In the genomic region with DNA sequence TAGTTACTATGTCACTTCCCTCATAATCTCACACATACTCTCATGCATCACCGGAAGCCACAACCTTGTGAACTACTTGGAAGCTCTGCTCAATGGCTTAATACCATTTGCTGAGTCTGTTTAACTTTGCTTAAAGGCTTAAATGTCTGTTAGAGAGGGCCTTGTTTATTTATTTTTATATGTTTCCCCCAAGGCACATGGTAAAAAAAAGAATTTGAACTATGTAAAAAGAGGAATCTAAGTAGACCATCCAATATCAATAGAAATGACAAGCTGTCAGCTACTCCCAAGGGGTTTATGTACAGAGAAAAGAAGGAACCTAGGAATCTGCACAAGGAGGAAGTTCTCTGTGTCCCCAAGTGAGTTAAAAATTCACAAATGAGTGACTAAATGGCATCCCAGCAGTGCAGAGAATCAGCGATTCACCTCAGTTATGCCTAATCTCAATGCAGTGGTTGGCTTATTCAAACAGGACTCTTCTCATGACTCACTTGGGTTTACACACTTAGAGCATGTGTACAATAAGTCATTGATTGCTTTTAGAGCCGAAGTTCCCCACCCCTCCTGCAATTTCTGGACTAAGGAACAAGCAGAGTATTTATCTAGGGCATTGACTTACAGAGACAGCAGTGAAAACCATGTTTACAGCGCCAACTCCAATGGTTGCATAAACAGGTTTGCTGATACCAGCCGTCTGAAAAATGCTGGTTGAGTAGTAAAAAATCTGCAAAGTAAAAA, we compare ENCODE assay signal across 9 cellular contexts. TPM values are rescaled to one million over a fixed set of nuclear protein-coding genes. Genes with fewer than 3 reads are reported as not detected.
DNase-seq lines count a peak whose midpoint lies in the region; ATAC-seq and TF ChIP-seq lines count a peak whose summit lies in the region.
"Had no signal": no experiment of that assay in that cellular context is flagged by ENCODE, and none has a peak within 500 bp of the region (broad histone marks: within the 10 kb centered on the region; RNA-seq: fewer than 3 reads in every experiment).

No MANE protein-coding gene starts in this region.

- no peaks in the 10 kb centered on the region for H4K20me1 ChIP-seq in PC-3 (ENCODE audit: low read length)

- H3K27ac ChIP-seq in PC-3 (ENCODE audit: low read length): peak overlapping the region; percentile 88

- no peaks in the 10 kb centered on the region for H3K27me3 ChIP-seq in PC-3 (ENCODE audit: low read length)
- no peaks in the 10 kb centered on the region for H3K27me3 ChIP-seq in HAP-1 (ENCODE audit: low read depth)
- H3K27me3 ChIP-seq in BE2C: no peaks in the 10 kb centered on the region

- BruUV-seq in PC-3 (replicated peaks; lab: Mats Ljungman, UMichigan): no TSS peak

- peak overlapping the region; percentile 64 for H3K4me2 ChIP-seq in PC-3 (ENCODE audit: low read length)

- CTCF ChIA-PET in PC-3 (lab: Charles Lee): no interaction called here

- peak; percentile 90 for ATAC-seq in PC-3

- H2AFZ ChIP-seq in PC-3 (ENCODE audit: low read length): peak overlapping the region; percentile 35; the same call in 1 of the 2 replicates

- no peaks in the 10 kb centered on the region for H3K9me2 ChIP-seq in PC-3 (replicated peaks; ENCODE audit: low read length)

- H3K9me3 ChIP-seq in PC-3 (ENCODE audit: low read length) (no peaks in the 10 kb centered on the region), HAP-1 (no peaks in the 10 kb centered on the region), BE2C (no peaks in the 10 kb centered on the region)

- peaks cover 7% of the 10 kb centered on the region for H3F3A ChIP-seq in PC-3 (ENCODE audit: low read length, unreplicated experiment)

- H3K4me3 ChIP-seq in PC-3 (ENCODE audit: low read length) (peak overlapping the region; percentile 26; the same call in 1 of the 2 replicates), fibroblast of mammary gland (ENCODE audit: control insufficient read depth, low read depth, low read length) (no peak overlapping the region), retinal pigment epithelial cell (ENCODE audit: low read length) (no peak overlapping the region), HAP-1 (no peak overlapping the region), BE2C (ENCODE audit: low read depth, low read length) (no peak overlapping the region)

- in situ Hi-C loops in HAP-1 (cut with MboI; ENCODE audit: low sequenced_read_pairs): no loop called here

- peaks cover 48% of the 10 kb centered on the region for H3K4me1 ChIP-seq in PC-3 (ENCODE audit: insufficient read depth, low read length)
- H3K4me1 ChIP-seq in HAP-1: peaks cover 6% of the 10 kb centered on the region; the same call in 1 of the 2 replicates
- H3K4me1 ChIP-seq in BE2C: no peaks in the 10 kb centered on the region

- DNase-seq in H4 (ENCODE audit: low spot score) (peak; percentile 77), PC-3 (peak; percentile 94), fibroblast of mammary gland (ENCODE audit: low read depth) (peak; percentile 39), retinal pigment epithelial cell (ENCODE audit: low read depth) (peak; percentile 34), NCI-H1105 treated with DMSO at 0.1 percent for 48 hours (lab: John Stamatoyannopoulos, UW) (no peak), HAP-1 (ENCODE audit: low spot score in 2 of 2) (no peak), BE2C (no peak)
- DNase-seq in stimulated activated CD8-positive, alpha-beta memory T cell treated with anti-CD3 and anti-CD28 coated beads, Interleukin-4, amount 100 ng/mL, for 48 hours: no peak
- DNase-seq: aorta had no signal

- no peaks in the 10 kb centered on the region for H3K79me2 ChIP-seq in PC-3 (ENCODE audit: low read length)

- intact Hi-C loops in PC-3 (cut with micrococcal nuclease): loop anchor here (2.0 kb wide), 1 partner anchor 41 kb away; no protein-coding TSS in a partner anchor

- H3K9ac ChIP-seq in PC-3 (ENCODE audit: low read length): peak overlapping the region; percentile 37; the same call in 1 of the 2 replicates

- H3K36me3 ChIP-seq in PC-3 (ENCODE audit: low read depth, low read length) (no peaks in the 10 kb centered on the region), HAP-1 (replicated peaks) (no peaks in the 10 kb centered on the region), BE2C (no peaks in the 10 kb centered on the region)

- POLR2A ChIA-PET in PC-3 (lab: Charles Lee; ENCODE audit: unreplicated experiment): no interaction called here

- TF ChIP-seq CTCF in PC-3 (conservative IDR thresholded peaks at IDR 0.05; ENCODE audit: low read depth, low read length) (no peak), fibroblast of mammary gland (conservative IDR thresholded peaks at IDR 0.05; ENCODE audit: control insufficient read depth, insufficient read depth, low read depth, low read length) (no peak), retinal pigment epithelial cell (conservative IDR thresholded peaks at IDR 0.05; ENCODE audit: low read depth, low read length) (no peak), BE2C (IDR thresholded peaks at IDR 0.05; ENCODE audit: low read depth, low read length) (no peak)

RNA-seq across cellular contexts. Expression of a gene that starts 24.4 kb away (rescaled TPM):
- total RNA-seq in H4 (2014; rRNA removed; shearing (Covaris generic)): not detected in 2 replicates
- not detected in 2 replicates for total RNA-seq in PC-3 (2014; rRNA removed)
- polyA plus RNA-seq in BE2C (2012; ENCODE audit: insufficient read depth, insufficient read length, low read depth): not detected
- total RNA-seq: aorta had no signal

Comparison
In these comparisons a context has a peak if more than half of its experiments do, and no peak if none do; other contexts are left out.
1. DNase-seq: peak in H4 (single experiment), PC-3 (single experiment), fibroblast of mammary gland (single experiment) and retinal pigment epithelial cell (single experiment); none in NCI-H1105 treated with DMSO at 0.1 percent for 48 hours (single experiment), stimulated activated CD8-positive, alpha-beta memory T cell treated with anti-CD3 and anti-CD28 coated beads, Interleukin-4, amount 100 ng/mL, for 48 hours (single experiment), HAP-1 (0 of 2) and BE2C (single experiment).